Comparison of ENCODE assay signal across 12 cellular contexts in the genomic region with DNA sequence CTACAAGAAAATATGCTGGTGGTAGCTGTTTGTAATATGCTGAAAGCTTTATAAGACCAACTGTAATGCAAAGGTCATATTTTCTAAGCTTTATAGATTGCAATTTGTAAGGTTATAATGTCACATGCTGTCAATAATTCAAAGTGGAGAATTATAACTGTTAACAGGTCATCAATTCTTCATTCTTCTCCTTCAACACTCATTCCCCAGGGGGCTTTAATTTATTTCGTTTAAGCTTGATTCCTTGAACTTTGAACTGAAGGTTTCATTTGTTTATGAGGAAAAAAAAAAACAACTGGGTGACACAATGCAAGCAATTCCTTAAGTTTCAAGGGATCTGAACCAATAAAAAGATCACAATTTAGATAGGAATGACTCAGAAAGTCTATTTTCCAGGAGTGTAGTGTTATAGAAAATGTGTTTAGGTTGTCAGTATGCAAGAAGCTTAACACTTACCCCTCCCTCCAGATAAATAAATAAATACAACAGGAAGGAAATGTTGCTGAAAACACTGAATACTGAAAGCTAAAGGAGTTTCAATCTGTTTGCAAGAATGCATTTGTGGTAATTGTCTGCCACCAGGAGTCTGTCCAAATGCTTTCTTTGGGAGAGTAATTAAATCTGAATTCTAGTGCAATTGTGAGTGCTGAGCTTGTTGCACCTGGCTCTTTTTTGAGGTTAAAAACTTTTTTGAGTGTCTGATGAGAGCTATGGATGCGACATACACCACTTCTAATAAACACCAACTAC.
DNase-seq lines count a peak whose midpoint lies in the region; ATAC-seq and TF ChIP-seq lines count a peak whose summit lies in the region.
"Had no signal": no experiment of that assay in that cellular context is flagged by ENCODE, and none has a peak within 500 bp of the region (broad histone marks: within the 10 kb centered on the region; RNA-seq: fewer than 3 reads in every experiment).

No MANE protein-coding gene starts in this region.

- no peak for ATAC-seq in Right ventricle myocardium superior (ENCODE audit: poor library complexity)
- peak; percentile 77 for ATAC-seq in HG03442 (IDR thresholded peaks at IDR 0.05; ENCODE audit: unreplicated experiment)
- no peak for ATAC-seq in stimulated activated effector memory CD8-positive, alpha-beta T cell treated with anti-CD3 and anti-CD28 coated beads, Interleukin-12 subunit alpha, Interleukin-12 subunit beta, amount 100 ng/mL, for 72 hours

- H3K4me1 Mint-ChIP-seq in type B pancreatic cell (ENCODE audit: unreplicated experiment): peaks cover 27% of the 10 kb centered on the region
- no peaks in the 10 kb centered on the region for H3K4me1 Mint-ChIP-seq in stimulated activated effector memory CD8-positive, alpha-beta T cell treated with anti-CD3 and anti-CD28 coated beads, Interleukin-12 subunit alpha, Interleukin-12 subunit beta, amount 100 ng/mL, for 72 hours

- no peak overlapping the region for H3K27ac Mint-ChIP-seq in type B pancreatic cell
- H3K27ac Mint-ChIP-seq in stimulated activated effector memory CD8-positive, alpha-beta T cell treated with anti-CD3 and anti-CD28 coated beads, Interleukin-12 subunit alpha, Interleukin-12 subunit beta, amount 100 ng/mL, for 72 hours: no peak overlapping the region
- H3K27ac Mint-ChIP-seq: activated CD4-positive, alpha-beta memory T cell treated with anti-CD3 and anti-CD28 coated beads for 36 hours had no signal

- no peaks in the 10 kb centered on the region for H3K27me3 Mint-ChIP-seq in type B pancreatic cell
- H3K27me3 Mint-ChIP-seq: activated CD4-positive, alpha-beta memory T cell treated with anti-CD3 and anti-CD28 coated beads for 36 hours had no signal

- DNase-seq in cardiac muscle cell (ENCODE audit: low read depth in 1 of 2, low spot score in 1 of 2): no peak
- no peak for DNase-seq in Right ventricle myocardium superior
- DNase-seq in H4 (ENCODE audit: low spot score): peak; percentile 43
- no peak for DNase-seq in type B pancreatic cell (ENCODE audit: extremely low spot score, unreplicated experiment)
- DNase-seq in anterior cingulate cortex (lab: John Stamatoyannopoulos, UW): no peak
- no peak for DNase-seq in stimulated activated effector memory CD8-positive, alpha-beta T cell treated with anti-CD3 and anti-CD28 coated beads, Interleukin-12 subunit alpha, Interleukin-12 subunit beta, amount 100 ng/mL, for 72 hours (ENCODE audit: low spot score in 2 of 2)
- DNase-seq in inferior parietal cortex (ENCODE audit: extremely low spot score): no peak
- DNase-seq: 8988T; activated CD4-positive, alpha-beta memory T cell treated with anti-CD3 and anti-CD28 coated beads for 36 hours; NCI-H1694 treated with DMSO at 0.1 percent for 48 hours; SHP77 had no signal

- H3K36me3 Mint-ChIP-seq in type B pancreatic cell: no peaks in the 10 kb centered on the region
- no peaks in the 10 kb centered on the region for H3K36me3 Mint-ChIP-seq in stimulated activated effector memory CD8-positive, alpha-beta T cell treated with anti-CD3 and anti-CD28 coated beads, Interleukin-12 subunit alpha, Interleukin-12 subunit beta, amount 100 ng/mL, for 72 hours
- H3K36me3 Mint-ChIP-seq: activated CD4-positive, alpha-beta memory T cell treated with anti-CD3 and anti-CD28 coated beads for 36 hours had no signal

- no peaks in the 10 kb centered on the region for H3K36me3 ChIP-seq in cardiac muscle cell

- H3K9me3 ChIP-seq in cardiac muscle cell (ENCODE audit: low read depth): no peaks in the 10 kb centered on the region

- peaks cover 3% of the 10 kb centered on the region for H3K9me3 Mint-ChIP-seq in type B pancreatic cell
- peaks cover 4% of the 10 kb centered on the region for H3K9me3 Mint-ChIP-seq in stimulated activated effector memory CD8-positive, alpha-beta T cell treated with anti-CD3 and anti-CD28 coated beads, Interleukin-12 subunit alpha, Interleukin-12 subunit beta, amount 100 ng/mL, for 72 hours

- intact Hi-C loops in Right ventricle myocardium superior (cut with DNase I): no loop called here

- no peak overlapping the region for H3K4me3 ChIP-seq in cardiac muscle cell

- H3K27ac ChIP-seq in cardiac muscle cell: peak overlapping the region; percentile 15

- TF ChIP-seq CTCF in cardiac muscle cell (IDR thresholded peaks at IDR 0.05; ENCODE audit: low read depth, low read length) (no peak), type B pancreatic cell (conservative IDR thresholded peaks at IDR 0.05) (peak; percentile 18)

- H3K4me3 Mint-ChIP-seq in type B pancreatic cell: no peak overlapping the region
- H3K4me3 Mint-ChIP-seq in stimulated activated effector memory CD8-positive, alpha-beta T cell treated with anti-CD3 and anti-CD28 coated beads, Interleukin-12 subunit alpha, Interleukin-12 subunit beta, amount 100 ng/mL, for 72 hours: no peak overlapping the region
- H3K4me3 Mint-ChIP-seq: activated CD4-positive, alpha-beta memory T cell treated with anti-CD3 and anti-CD28 coated beads for 36 hours had no signal

- no peaks in the 10 kb centered on the region for H3K27me3 ChIP-seq in cardiac muscle cell

- H3K4me1 ChIP-seq in cardiac muscle cell (ENCODE audit: low read depth): peaks cover 10% of the 10 kb centered on the region
